Comparison of ENCODE assay signal across 12 cellular contexts in genomic region chr16:80317132-80318098, GRCh38.
DNase-seq lines count a peak whose midpoint lies in the region; ATAC-seq, FAIRE-seq and TF ChIP-seq lines count a peak whose summit lies in the region.
"Had no signal": no experiment of that assay in that cellular context is flagged by ENCODE, and none has a peak within 500 bp of the region (broad histone marks: within the 10 kb centered on the region; RNA-seq: fewer than 3 reads in every experiment).

No MANE protein-coding gene starts in this region.

- H3K4me3 ChIP-seq in DND-41 (ENCODE audit: low read depth in 1 of 2, low read length in 2 of 2) (no peak overlapping the region), K562 (no peak overlapping the region)
- H3K4me3 ChIP-seq: HAP-1 had no signal

- H3K27me3 ChIP-seq in DND-41 (ENCODE audit: insufficient read depth, low read length, poor library complexity) (no peaks in the 10 kb centered on the region), K562 (ENCODE audit: control insufficient read depth in 2 of 2, insufficient read depth in 2 of 2, low read length in 2 of 2) (peaks cover 0 to 9% of the 10 kb centered on the region in 2 experiments; a peak in 2 of 5 replicates)

- H3K36me3 Mint-ChIP-seq in nephron progenitor cell (ENCODE audit: low read depth): no peaks in the 10 kb centered on the region
- H3K36me3 Mint-ChIP-seq in effector memory CD8-positive, alpha-beta T cell (ENCODE audit: insufficient read depth): no peaks in the 10 kb centered on the region

- no peak overlapping the region for H3K27ac Mint-ChIP-seq in nephron progenitor cell
- no peak overlapping the region for H3K27ac Mint-ChIP-seq in effector memory CD8-positive, alpha-beta T cell
- H3K27ac Mint-ChIP-seq: activated CD4-positive, alpha-beta T cell treated with anti-CD3 and anti-CD28 coated beads, Interleukin-2, amount 10 ng/mL, durations not matched to agents 24 days and 14 days had no signal

- H3K9me3 Mint-ChIP-seq in nephron progenitor cell: peaks cover 6% of the 10 kb centered on the region
- H3K9me3 Mint-ChIP-seq in effector memory CD8-positive, alpha-beta T cell: peaks cover 0 to 13% of the 10 kb centered on the region in 2 donors
- H3K9me3 Mint-ChIP-seq: activated CD4-positive, alpha-beta T cell treated with anti-CD3 and anti-CD28 coated beads, Interleukin-2, amount 10 ng/mL, durations not matched to agents 24 days and 14 days had no signal

- no peak for TF ChIP-seq POLR2A in K562 (conservative IDR thresholded peaks at IDR 0.05)

- no peak overlapping the region for H2AFZ ChIP-seq in DND-41 (ENCODE audit: low read depth, low read length)
- no peak overlapping the region for H2AFZ ChIP-seq in K562 (ENCODE audit: low read depth, low read length)

- no peak overlapping the region for H3K4me3 Mint-ChIP-seq in nephron progenitor cell
- no peak overlapping the region for H3K4me3 Mint-ChIP-seq in effector memory CD8-positive, alpha-beta T cell
- H3K4me3 Mint-ChIP-seq: activated CD4-positive, alpha-beta T cell treated with anti-CD3 and anti-CD28 coated beads, Interleukin-2, amount 10 ng/mL, durations not matched to agents 24 days and 14 days had no signal

- TF ChIP-seq EP300 in K562 (IDR thresholded peaks at IDR 0.05; ENCODE audit: low read length): no peak

- no peaks in the 10 kb centered on the region for H3K4me1 ChIP-seq in DND-41 (ENCODE audit: insufficient read depth, low read length)
- H3K4me1 ChIP-seq in K562 (replicated peaks in 1 of 2; ENCODE audit: control insufficient read depth in 2 of 2, insufficient read depth in 2 of 2, low read length in 2 of 2): no peaks in the 10 kb centered on the region
- H3K4me1 ChIP-seq: HAP-1 had no signal

- BruUV-seq in K562 (replicated peaks; lab: Mats Ljungman, UMichigan): no TSS peak

- WGBS in K562 (ENCODE audit: insufficient coverage, low coverage, missing lambda C conversion rate): 2% methylated on average over 20 of the region's 20 CpGs

- CTCF ChIA-PET in K562 (lab: Yijun Ruan, JAX; ENCODE audit: low intra/inter-chr PET ratio): no interaction called here

- POLR2A ChIA-PET in K562 (lab: Yijun Ruan, JAX): interaction anchor here (1.0 kb wide), 1 partner anchor 30 kb away, joined by 3 read pairs; no protein-coding TSS in a partner anchor

- DNase-seq in DND-41 (no peak), HT-29 (ENCODE audit: low spot score) (peak; percentile 54), K562 (ENCODE audit: extremely low read depth in 1 of 4, low spot score in 3 of 4) (peak in 3 of 4 experiments; percentile 13 to 19 (median 16)), nephron progenitor cell (peak; percentile 14), NCI-H2171 treated with DMSO at 0.1 percent for 48 hours (lab: John Stamatoyannopoulos, UW) (no peak), sciatic nerve (ENCODE audit: low spot score) (no peak), ureter (ENCODE audit: low spot score) (no peak)
- no peak for DNase-seq in effector memory CD8-positive, alpha-beta T cell
- DNase-seq: activated CD4-positive, alpha-beta T cell treated with anti-CD3 and anti-CD28 coated beads, Interleukin-2, amount 10 ng/mL, durations not matched to agents 24 days and 14 days; amniotic stem cell had no signal

- H3K27me3 Mint-ChIP-seq in nephron progenitor cell (ENCODE audit: low read depth, poor library complexity): peaks cover 4% of the 10 kb centered on the region
- peaks cover 42 to 59% of the 10 kb centered on the region in 2 donors for H3K27me3 Mint-ChIP-seq in effector memory CD8-positive, alpha-beta T cell

- intact Hi-C loops in K562 (cut with micrococcal nuclease): no loop called here
- intact Hi-C loops in sciatic nerve (cut with DNase I): no loop called here

- H3K4me1 Mint-ChIP-seq in nephron progenitor cell: peaks cover 13% of the 10 kb centered on the region
- no peaks in the 10 kb centered on the region for H3K4me1 Mint-ChIP-seq in effector memory CD8-positive, alpha-beta T cell (ENCODE audit: low read depth in 2 of 2)
- H3K4me1 Mint-ChIP-seq: activated CD4-positive, alpha-beta T cell treated with anti-CD3 and anti-CD28 coated beads, Interleukin-2, amount 10 ng/mL, durations not matched to agents 24 days and 14 days had no signal

- FAIRE-seq in K562 (lab: Jason Lieb, UNC): peak; percentile 71
- FAIRE-seq: frontal cortex had no signal

- H3K36me3 ChIP-seq in DND-41 (ENCODE audit: insufficient read depth, low read length) (no peaks in the 10 kb centered on the region), K562 (ENCODE audit: control insufficient read depth, insufficient read depth, low read length) (no peaks in the 10 kb centered on the region)
- H3K36me3 ChIP-seq: HAP-1 had no signal

- no peak overlapping the region for H3K4me2 ChIP-seq in DND-41 (ENCODE audit: insufficient read depth, low read length)
- H3K4me2 ChIP-seq in K562 (ENCODE audit: insufficient read depth, low read length): no peak overlapping the region

- H3K79me2 ChIP-seq in DND-41 (ENCODE audit: insufficient read depth, low read length): no peaks in the 10 kb centered on the region
- H3K79me2 ChIP-seq in K562 (ENCODE audit: control insufficient read depth, insufficient read depth, low read length): no peaks in the 10 kb centered on the region

- no peak overlapping the region for H3K27ac ChIP-seq in DND-41 (ENCODE audit: low read length)
- no peak overlapping the region for H3K27ac ChIP-seq in K562 (ENCODE audit: extremely low read depth, low read depth, low read length)

- TF ChIP-seq RAD21 in K562 (CRISPR knock-in tag; conservative IDR thresholded peaks at IDR 0.05 in 1 of 2, IDR thresholded peaks at IDR 0.05 in 1 of 2): no peak

- in situ Hi-C loops in K562 (cut with MboI): no loop called here

- H3K9ac ChIP-seq in DND-41 (ENCODE audit: low read depth, low read length): no peak overlapping the region
- no peak overlapping the region for H3K9ac ChIP-seq in K562 (ENCODE audit: insufficient read depth in 1 of 2, low read depth in 2 of 2, low read length in 2 of 2)

- no peaks in the 10 kb centered on the region for H3K9me1 ChIP-seq in K562 (ENCODE audit: control insufficient read depth, insufficient read depth, low read length)

- peak; percentile 42 for TF ChIP-seq CTCF in DND-41 (IDR thresholded peaks at IDR 0.05; ENCODE audit: borderline replicate concordance, extremely low read depth, low read length, poor library complexity, severe bottlenecking)
- peak; percentile 38 to 46 (median 44) for TF ChIP-seq CTCF in K562 (IDR thresholded peaks at IDR 0.05 in 2 of 3, conservative IDR thresholded peaks at IDR 0.05 in 1 of 3; ENCODE audit: insufficient read depth in 2 of 3, low read depth in 1 of 3, low read length in 3 of 3)
- peak; percentile 29 for TF ChIP-seq CTCF in nephron progenitor cell (IDR thresholded peaks at IDR 0.05)

- no peaks in the 10 kb centered on the region for H3K9me3 ChIP-seq in DND-41 (ENCODE audit: insufficient read depth, low read length, severe bottlenecking)
- H3K9me3 ChIP-seq in K562 (replicated peaks; ENCODE audit: control insufficient read depth, insufficient read depth, low read depth, low read length): no peaks in the 10 kb centered on the region
- H3K9me3 ChIP-seq: HAP-1 had no signal

- H4K20me1 ChIP-seq in DND-41 (ENCODE audit: insufficient read depth, low read length): no peaks in the 10 kb centered on the region
- H4K20me1 ChIP-seq in K562 (replicated peaks; ENCODE audit: control insufficient read depth, insufficient read depth, low read length): no peaks in the 10 kb centered on the region

- ATAC-seq in DND-41 (ENCODE audit: insufficient read depth, low read depth): no peak
- ATAC-seq in K562: peak; percentile 83
- ATAC-seq in sciatic nerve: no peak
- no peak for ATAC-seq in effector memory CD8-positive, alpha-beta T cell (replicated peaks)

TF ChIP-seq in K562, 482 proteins besides CTCF, POLR2A, EP300 and RAD21:
- TF ChIP-seq SPI1 (IDR thresholded peaks at IDR 0.05; ENCODE audit: borderline replicate concordance, low read depth, low read length): peak; percentile 16; the same call in 1 of the 2 replicates
- TF ChIP-seq DDX20 (tag; IDR thresholded peaks at IDR 0.05; ENCODE audit: low read depth): no peak
- TF ChIP-seq PTTG1 (tag; IDR thresholded peaks at IDR 0.05; ENCODE audit: low read depth): no peak
- no peak for TF ChIP-seq MED1 (CRISPR knock-in tag; IDR thresholded peaks at IDR 0.05; ENCODE audit: borderline replicate concordance)
- TF ChIP-seq NBN (IDR thresholded peaks at IDR 0.05; ENCODE audit: low read depth): no peak

Comparison
In these comparisons a context has a peak if more than half of its experiments do, and no peak if none do; other contexts are left out.
1. DNase-seq: peak in HT-29 (single experiment), K562 (3 of 4) and nephron progenitor cell (single experiment); none in DND-41 (single experiment), NCI-H2171 treated with DMSO at 0.1 percent for 48 hours (single experiment), sciatic nerve (single experiment), effector memory CD8-positive, alpha-beta T cell (0 of 3) and ureter (single experiment).
2. Peak in every context shown above with its lines, with median percentiles within 50 percentile points of each other: CTCF ChIP-seq.